ENCODE assay signal across 12 cellular contexts in the genomic region with DNA sequence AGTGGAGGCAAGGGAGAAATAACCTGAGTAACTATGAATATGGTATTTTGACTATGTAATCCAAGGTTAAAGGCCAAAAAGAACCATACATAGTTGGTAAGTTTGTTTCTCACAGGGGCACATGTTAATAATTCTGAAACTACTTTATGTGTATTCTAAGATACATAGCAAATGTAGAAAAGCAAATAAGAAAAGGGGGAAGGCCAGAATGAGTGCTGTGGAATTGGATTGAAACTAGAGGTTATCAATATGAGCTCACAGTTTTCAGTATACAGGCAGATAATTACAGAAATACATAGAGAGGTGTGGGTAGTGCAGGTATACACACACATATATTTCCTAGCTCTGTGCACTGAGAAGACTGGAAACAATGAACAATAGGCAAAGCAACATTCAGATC.
DNase-seq lines count a peak whose midpoint lies in the region; ATAC-seq lines count a peak whose summit lies in the region.
"Had no signal": no experiment of that assay in that cellular context is flagged by ENCODE, and none has a peak within 500 bp of the region (broad histone marks: within the 10 kb centered on the region; RNA-seq: fewer than 3 reads in every experiment).

No MANE protein-coding gene starts in this region.

- DNase-seq in cortex of kidney (lab: John Stamatoyannopoulos, UW) (no peak), medulla oblongata (ENCODE audit: extremely low spot score) (no peak), NCI-H1105 (lab: John Stamatoyannopoulos, UW) (no peak)
- DNase-seq: gastrocnemius medialis, mammary epithelial cell, NCI-H1694 treated with DMSO at 0.1 percent for 48 hours, SK-N-SH, tibial artery had no signal

- ATAC-seq in GM18517 (IDR thresholded peaks at IDR 0.05; ENCODE audit: unreplicated experiment) (peak; percentile 70), GM19043 (IDR thresholded peaks at IDR 0.05; ENCODE audit: low read depth, unreplicated experiment) (peak; percentile 52), HG02759 (IDR thresholded peaks at IDR 0.05; ENCODE audit: unreplicated experiment) (peak; percentile 79), HG03575 (IDR thresholded peaks at IDR 0.05; ENCODE audit: extremely low read depth, insufficient number of reproducible peaks, low FRiP score, unreplicated experiment) (peak; percentile 50)
- ATAC-seq: gastrocnemius medialis had no signal
